In genomic region chr5:10762776-10763500, GRCh38 we compare ENCODE assay signal across 1 cellular context.
A peak's percentile ranks its signal among the peaks of the same experiment; 100 is the strongest.
TF ChIP-seq lines count a peak whose summit lies in the region.

No MANE protein-coding gene starts in this region.

TF ChIP-seq in K562, 482 proteins besides CTCF, POLR2A, EP300 and RAD21 (continued from another document and continues in another):
- no peak for TF ChIP-seq ATF3 (IDR thresholded peaks at IDR 0.05)
- TF ChIP-seq ATF3 (CRISPR knock-in tag; conservative IDR thresholded peaks at IDR 0.05): no peak
- TF ChIP-seq PHF20 (IDR thresholded peaks at IDR 0.05; ENCODE audit: partially characterized antibody): no peak
- TF ChIP-seq BCL6 (CRISPR knock-in tag; IDR thresholded peaks at IDR 0.05): no peak
- TF ChIP-seq, protein P1, sequence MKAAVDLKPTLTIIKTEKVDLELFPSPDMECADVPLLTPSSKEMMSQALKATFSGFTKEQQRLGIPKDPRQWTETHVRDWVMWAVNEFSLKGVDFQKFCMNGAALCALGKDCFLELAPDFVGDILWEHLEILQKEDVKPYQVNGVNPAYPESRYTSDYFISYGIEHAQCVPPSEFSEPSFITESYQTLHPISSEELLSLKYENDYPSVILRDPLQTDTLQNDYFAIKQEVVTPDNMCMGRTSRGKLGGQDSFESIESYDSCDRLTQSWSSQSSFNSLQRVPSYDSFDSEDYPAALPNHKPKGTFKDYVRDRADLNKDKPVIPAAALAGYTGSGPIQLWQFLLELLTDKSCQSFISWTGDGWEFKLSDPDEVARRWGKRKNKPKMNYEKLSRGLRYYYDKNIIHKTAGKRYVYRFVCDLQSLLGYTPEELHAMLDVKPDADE (conservative IDR thresholded peaks at IDR 0.05; ENCODE audit: control insufficient read depth, low read depth, low read length): 0 out of 2 replicates have a peak, but pooled peaks have one; percentile 43
- TF ChIP-seq BCOR (IDR thresholded peaks at IDR 0.05): peak; percentile 34; the same call in 1 of the 2 replicates
- no peak for TF ChIP-seq HEY1 (CRISPR knock-in tag; IDR thresholded peaks at IDR 0.05; ENCODE audit: borderline replicate concordance)
- peak; percentile 22; the same call in 1 of the 2 replicates for TF ChIP-seq SMARCA5 (IDR thresholded peaks at IDR 0.05)
- no peak for TF ChIP-seq SMAD2 (IDR thresholded peaks at IDR 0.05; ENCODE audit: low read depth, low read length)
- TF ChIP-seq JUNB (CRISPR knock-in tag; conservative IDR thresholded peaks at IDR 0.05): no peak
- TF ChIP-seq, protein P2, sequence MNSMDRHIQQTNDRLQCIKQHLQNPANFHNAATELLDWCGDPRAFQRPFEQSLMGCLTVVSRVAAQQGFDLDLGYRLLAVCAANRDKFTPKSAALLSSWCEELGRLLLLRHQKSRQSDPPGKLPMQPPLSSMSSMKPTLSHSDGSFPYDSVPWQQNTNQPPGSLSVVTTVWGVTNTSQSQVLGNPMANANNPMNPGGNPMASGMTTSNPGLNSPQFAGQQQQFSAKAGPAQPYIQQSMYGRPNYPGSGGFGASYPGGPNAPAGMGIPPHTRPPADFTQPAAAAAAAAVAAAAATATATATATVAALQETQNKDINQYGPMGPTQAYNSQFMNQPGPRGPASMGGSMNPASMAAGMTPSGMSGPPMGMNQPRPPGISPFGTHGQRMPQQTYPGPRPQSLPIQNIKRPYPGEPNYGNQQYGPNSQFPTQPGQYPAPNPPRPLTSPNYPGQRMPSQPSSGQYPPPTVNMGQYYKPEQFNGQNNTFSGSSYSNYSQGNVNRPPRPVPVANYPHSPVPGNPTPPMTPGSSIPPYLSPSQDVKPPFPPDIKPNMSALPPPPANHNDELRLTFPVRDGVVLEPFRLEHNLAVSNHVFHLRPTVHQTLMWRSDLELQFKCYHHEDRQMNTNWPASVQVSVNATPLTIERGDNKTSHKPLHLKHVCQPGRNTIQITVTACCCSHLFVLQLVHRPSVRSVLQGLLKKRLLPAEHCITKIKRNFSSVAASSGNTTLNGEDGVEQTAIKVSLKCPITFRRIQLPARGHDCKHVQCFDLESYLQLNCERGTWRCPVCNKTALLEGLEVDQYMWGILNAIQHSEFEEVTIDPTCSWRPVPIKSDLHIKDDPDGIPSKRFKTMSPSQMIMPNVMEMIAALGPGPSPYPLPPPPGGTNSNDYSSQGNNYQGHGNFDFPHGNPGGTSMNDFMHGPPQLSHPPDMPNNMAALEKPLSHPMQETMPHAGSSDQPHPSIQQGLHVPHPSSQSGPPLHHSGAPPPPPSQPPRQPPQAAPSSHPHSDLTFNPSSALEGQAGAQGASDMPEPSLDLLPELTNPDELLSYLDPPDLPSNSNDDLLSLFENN (IDR thresholded peaks at IDR 0.05; ENCODE audit: low read depth in 2 of 2, low read length in 2 of 2): 0 out of 4 replicates have a peak, but pooled peaks of 1 of the 2 experiments have one; percentile 62
- no peak for TF ChIP-seq THAP12 (CRISPR knock-in tag; IDR thresholded peaks at IDR 0.05)
- TF ChIP-seq EHMT2 (IDR thresholded peaks at IDR 0.05): no peak
- TF ChIP-seq, protein P3, sequence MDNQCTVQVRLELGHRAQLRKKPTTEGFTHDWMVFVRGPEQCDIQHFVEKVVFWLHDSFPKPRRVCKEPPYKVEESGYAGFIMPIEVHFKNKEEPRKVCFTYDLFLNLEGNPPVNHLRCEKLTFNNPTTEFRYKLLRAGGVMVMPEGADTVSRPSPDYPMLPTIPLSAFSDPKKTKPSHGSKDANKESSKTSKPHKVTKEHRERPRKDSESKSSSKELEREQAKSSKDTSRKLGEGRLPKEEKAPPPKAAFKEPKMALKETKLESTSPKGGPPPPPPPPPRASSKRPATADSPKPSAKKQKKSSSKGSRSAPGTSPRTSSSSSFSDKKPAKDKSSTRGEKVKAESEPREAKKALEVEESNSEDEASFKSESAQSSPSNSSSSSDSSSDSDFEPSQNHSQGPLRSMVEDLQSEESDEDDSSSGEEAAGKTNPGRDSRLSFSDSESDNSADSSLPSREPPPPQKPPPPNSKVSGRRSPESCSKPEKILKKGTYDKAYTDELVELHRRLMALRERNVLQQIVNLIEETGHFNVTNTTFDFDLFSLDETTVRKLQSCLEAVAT (IDR thresholded peaks at IDR 0.05): no peak; a peak in 1 of 4 replicates
- TF ChIP-seq AFF1 (IDR thresholded peaks at IDR 0.05; ENCODE audit: low read depth in 1 of 2, partially characterized antibody in 2 of 2): no peak
- TF ChIP-seq NFYB (IDR thresholded peaks at IDR 0.05; ENCODE audit: extremely low read depth, insufficient read length): no peak
- no peak for TF ChIP-seq MXI1 (IDR thresholded peaks at IDR 0.05; ENCODE audit: low read depth, low read length)
- TF ChIP-seq SMARCE1 (IDR thresholded peaks at IDR 0.05): 0 out of 2 replicates have a peak, but pooled peaks have one; percentile 46
- no peak for TF ChIP-seq FIP1L1 (IDR thresholded peaks at IDR 0.05; ENCODE audit: low read depth, low read length, poor library complexity, severe bottlenecking)
- TF ChIP-seq KLF6 (CRISPR knock-in tag; IDR thresholded peaks at IDR 0.05; ENCODE audit: borderline replicate concordance): 0 out of 2 replicates have a peak, but pooled peaks have one; percentile 11
- TF ChIP-seq NUFIP1 (IDR thresholded peaks at IDR 0.05; ENCODE audit: partially characterized antibody): no peak
- TF ChIP-seq BHLHE40 (IDR thresholded peaks at IDR 0.05; ENCODE audit: low read length): peak; percentile 90
- TF ChIP-seq, protein P4, sequence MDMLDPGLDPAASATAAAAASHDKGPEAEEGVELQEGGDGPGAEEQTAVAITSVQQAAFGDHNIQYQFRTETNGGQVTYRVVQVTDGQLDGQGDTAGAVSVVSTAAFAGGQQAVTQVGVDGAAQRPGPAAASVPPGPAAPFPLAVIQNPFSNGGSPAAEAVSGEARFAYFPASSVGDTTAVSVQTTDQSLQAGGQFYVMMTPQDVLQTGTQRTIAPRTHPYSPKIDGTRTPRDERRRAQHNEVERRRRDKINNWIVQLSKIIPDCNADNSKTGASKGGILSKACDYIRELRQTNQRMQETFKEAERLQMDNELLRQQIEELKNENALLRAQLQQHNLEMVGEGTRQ (CRISPR knock-in tag; IDR thresholded peaks at IDR 0.05): peak; percentile 31; the same call in 1 of the 2 replicates
- TF ChIP-seq MLX (CRISPR knock-in tag; conservative IDR thresholded peaks at IDR 0.05): no peak
- TF ChIP-seq DMBX1 (CRISPR knock-in tag; IDR thresholded peaks at IDR 0.05; ENCODE audit: borderline replicate concordance): no peak
- TF ChIP-seq DIDO1 (tag; IDR thresholded peaks at IDR 0.05; ENCODE audit: low read depth): no peak
- no peak for TF ChIP-seq TSHZ1 (CRISPR knock-in tag; IDR thresholded peaks at IDR 0.05)
- TF ChIP-seq NCOA4 (IDR thresholded peaks at IDR 0.05; ENCODE audit: partially characterized antibody): no peak
- TF ChIP-seq MAFF (IDR thresholded peaks at IDR 0.05; ENCODE audit: low read length): peak; percentile 52
- TF ChIP-seq ARID2 (IDR thresholded peaks at IDR 0.05): no peak
- TF ChIP-seq LCOR (CRISPR knock-in tag; IDR thresholded peaks at IDR 0.05): no peak
- TF ChIP-seq, protein P5, sequence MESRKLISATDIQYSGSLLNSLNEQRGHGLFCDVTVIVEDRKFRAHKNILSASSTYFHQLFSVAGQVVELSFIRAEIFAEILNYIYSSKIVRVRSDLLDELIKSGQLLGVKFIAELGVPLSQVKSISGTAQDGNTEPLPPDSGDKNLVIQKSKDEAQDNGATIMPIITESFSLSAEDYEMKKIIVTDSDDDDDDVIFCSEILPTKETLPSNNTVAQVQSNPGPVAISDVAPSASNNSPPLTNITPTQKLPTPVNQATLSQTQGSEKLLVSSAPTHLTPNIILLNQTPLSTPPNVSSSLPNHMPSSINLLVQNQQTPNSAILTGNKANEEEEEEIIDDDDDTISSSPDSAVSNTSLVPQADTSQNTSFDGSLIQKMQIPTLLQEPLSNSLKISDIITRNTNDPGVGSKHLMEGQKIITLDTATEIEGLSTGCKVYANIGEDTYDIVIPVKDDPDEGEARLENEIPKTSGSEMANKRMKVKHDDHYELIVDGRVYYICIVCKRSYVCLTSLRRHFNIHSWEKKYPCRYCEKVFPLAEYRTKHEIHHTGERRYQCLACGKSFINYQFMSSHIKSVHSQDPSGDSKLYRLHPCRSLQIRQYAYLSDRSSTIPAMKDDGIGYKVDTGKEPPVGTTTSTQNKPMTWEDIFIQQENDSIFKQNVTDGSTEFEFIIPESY (CRISPR knock-in tag; IDR thresholded peaks at IDR 0.05): no peak
- TF ChIP-seq TCF3 (CRISPR knock-in tag; IDR thresholded peaks at IDR 0.05): peak; percentile 81
- TF ChIP-seq SNRNP70 (optimal IDR thresholded peaks at IDR 0.05; ENCODE audit: low read depth, low read length): no peak
- peak; percentile 94 for TF ChIP-seq CBFA2T3 (IDR thresholded peaks at IDR 0.05)
- no peak for TF ChIP-seq SMARCC2 (IDR thresholded peaks at IDR 0.05; ENCODE audit: low read depth)
- no peak for TF ChIP-seq ETV1 (tag; conservative IDR thresholded peaks at IDR 0.05; ENCODE audit: low read depth)
- peak; percentile 85 for TF ChIP-seq ZNF316 (IDR thresholded peaks at IDR 0.05)
- no peak for TF ChIP-seq NFATC3 (IDR thresholded peaks at IDR 0.05)
- no peak for TF ChIP-seq FOSL1 (tag; conservative IDR thresholded peaks at IDR 0.05)
- peak; percentile 90 for TF ChIP-seq ARID1B (IDR thresholded peaks at IDR 0.05)
- no peak for TF ChIP-seq ZNF586 (CRISPR knock-in tag; conservative IDR thresholded peaks at IDR 0.05)
